19 cellular contexts compared by ENCODE assay signal in the genomic region with DNA sequence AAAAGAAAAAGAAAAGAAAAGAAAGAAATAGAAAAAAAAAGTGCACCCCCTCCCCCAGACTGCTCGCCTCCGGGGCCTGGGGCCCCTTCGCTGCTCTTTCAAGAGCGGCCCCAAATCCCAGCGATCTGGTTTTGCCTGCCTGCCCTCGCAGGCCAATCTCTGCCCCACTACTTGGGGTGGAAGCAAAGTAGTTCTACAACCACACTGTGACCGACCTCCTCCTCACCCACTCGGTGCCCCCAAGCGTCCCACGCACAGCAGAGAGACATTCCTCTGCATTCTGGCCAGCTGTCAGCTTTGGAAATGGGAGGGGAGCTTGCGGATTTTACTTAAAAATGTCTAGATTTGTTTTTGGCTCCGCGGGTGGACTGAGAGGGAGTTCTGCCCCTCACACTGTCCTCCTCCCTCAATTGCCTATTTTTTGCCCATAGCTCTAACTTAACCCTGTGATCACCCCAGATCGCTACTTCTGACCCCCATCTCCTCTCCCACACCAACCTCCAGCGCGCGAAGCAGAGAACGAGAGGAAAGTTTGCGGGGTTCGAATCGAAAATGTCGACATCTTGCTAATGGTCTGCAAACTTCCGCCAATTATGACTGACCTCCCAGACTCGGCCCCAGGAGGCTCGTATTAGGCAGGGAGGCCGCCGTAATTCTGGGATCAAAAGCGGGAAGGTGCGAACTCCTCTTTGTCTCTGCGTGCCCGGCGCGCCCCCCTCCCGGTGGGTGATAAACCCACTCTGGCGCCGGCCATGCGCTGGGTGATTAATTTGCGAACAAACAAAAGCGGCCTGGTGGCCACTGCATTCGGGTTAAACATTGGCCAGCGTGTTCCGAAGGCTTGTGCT. TPM values are rescaled to one million over a fixed set of nuclear protein-coding genes. Genes with fewer than 3 reads are reported as not detected.
DNase-seq lines count a peak whose midpoint lies in the region; ATAC-seq and TF ChIP-seq lines count a peak whose summit lies in the region.
"Had no signal": no experiment of that assay in that cellular context is flagged by ENCODE, and none has a peak within 500 bp of the region (broad histone marks: within the 10 kb centered on the region; RNA-seq: fewer than 3 reads in every experiment).

No MANE protein-coding gene starts in this region.

- H3K36me3 ChIP-seq in IMR-90 (ENCODE audit: control insufficient read depth, insufficient read depth, low read length) (peaks cover under 1% of the 10 kb centered on the region), hepatocyte (replicated peaks; ENCODE audit: insufficient read depth, low read depth) (no peaks in the 10 kb centered on the region)

- peak overlapping the region; percentile 97 for H3K23ac ChIP-seq in IMR-90 (ENCODE audit: low read depth, low read length)

- ATAC-seq in IMR-90 (ENCODE audit: low read depth) (no peak), HG02642 (IDR thresholded peaks at IDR 0.05; ENCODE audit: poor library complexity, unreplicated experiment) (no peak), HG03571 (IDR thresholded peaks at IDR 0.05; ENCODE audit: unreplicated experiment) (no peak)
- ATAC-seq in stimulated activated memory B cell treated with anti-CD40 and anti-IgM and Interleukin-4, amounts not matched to agents 10 μg/mL and 1 μg/mL and 100 μg/mL, for 72 hours, result no peak
- ATAC-seq: activated naive CD8-positive, alpha-beta T cell treated with anti-CD3 and anti-CD28 coated beads, Interleukin-2, amount 50 U/mL, for 24 hours; esophagus mucosa; natural killer cell; T-cell had no signal

- H3K27me3 Mint-ChIP-seq in CD14-positive monocyte (ENCODE audit: low read depth in 3 of 3) (peaks cover 96 to 100% (median 99%) of the 10 kb centered on the region in 3 donors), osteocyte (ENCODE audit: unreplicated experiment) (peaks cover 91% of the 10 kb centered on the region)
- H3K27me3 Mint-ChIP-seq in stimulated activated memory B cell treated with anti-CD40 and anti-IgM and Interleukin-4, amounts not matched to agents 10 μg/mL and 1 μg/mL and 100 μg/mL, for 72 hours, result peaks cover 97% of the 10 kb centered on the region

- H2BK20ac ChIP-seq in IMR-90 (ENCODE audit: low read depth, low read length), result peak overlapping the region; percentile 76

- H3K9ac ChIP-seq in IMR-90 (ENCODE audit: low read depth, low read length), result peak overlapping the region; percentile 93

- H3K9me3 ChIP-seq in IMR-90 (ENCODE audit: control insufficient read depth, insufficient read depth, low read length), result no peaks in the 10 kb centered on the region
- no peaks in the 10 kb centered on the region for H3K9me3 ChIP-seq in hepatocyte (ENCODE audit: low read depth)

- H3K27ac ChIP-seq in IMR-90 (ENCODE audit: insufficient read depth, low read length) (peak overlapping the region; percentile 95), hepatocyte (peak overlapping the region; percentile 97)

- H3K4me2 ChIP-seq in IMR-90 (ENCODE audit: low read depth, low read length) (peak overlapping the region; percentile 72), hepatocyte (peak overlapping the region; percentile 88)

- peak overlapping the region; percentile 98 for H3K56ac ChIP-seq in IMR-90 (ENCODE audit: extremely low read depth, insufficient read depth, low read length)

- H3K4me3 Mint-ChIP-seq in CD14-positive monocyte, result peak overlapping the region; percentile 17 to 88
- peak overlapping the region; percentile 29 for H3K4me3 Mint-ChIP-seq in osteocyte (ENCODE audit: unreplicated experiment)
- no peak overlapping the region for H3K4me3 Mint-ChIP-seq in stimulated activated memory B cell treated with anti-CD40 and anti-IgM and Interleukin-4, amounts not matched to agents 10 μg/mL and 1 μg/mL and 100 μg/mL, for 72 hours
- H3K4me3 Mint-ChIP-seq: activated naive CD8-positive, alpha-beta T cell treated with anti-CD3 and anti-CD28 coated beads, Interleukin-2, amount 50 U/mL, for 24 hours; natural killer cell had no signal

- H3K4me1 ChIP-seq in IMR-90 (ENCODE audit: control insufficient read depth, insufficient read depth, low read length) (peaks cover 39% of the 10 kb centered on the region), hepatocyte (ENCODE audit: insufficient read depth) (peaks cover 52% of the 10 kb centered on the region)

- no peak overlapping the region for H3K4me3 ChIP-seq in IMR-90 (ENCODE audit: insufficient read depth, low read depth, low read length)
- peak overlapping the region; percentile 17 for H3K4me3 ChIP-seq in hepatocyte

- CTCF ChIA-PET in IMR-90 (lab: Yijun Ruan, JAX), result interaction anchor here (0.9 kb wide), 1 partner anchor 17 kb away, joined by 3 read pairs; no protein-coding TSS in a partner anchor

- peak overlapping the region; percentile 93 for H4K91ac ChIP-seq in IMR-90 (ENCODE audit: insufficient read depth, low read depth, low read length)

- no peak for TF ChIP-seq RAD21 in IMR-90 (IDR thresholded peaks at IDR 0.05; ENCODE audit: low read length)

- no peak for DNase-seq in CD14-positive monocyte (ENCODE audit: low spot score)
- no peak for DNase-seq in IMR-90
- no peak for DNase-seq in hepatocyte (ENCODE audit: low spot score)
- DNase-seq in osteocyte (ENCODE audit: extremely low spot score, unreplicated experiment), result no peak
- no peak for DNase-seq in DMS114 treated with DMSO at 0.1 percent for 48 hours (lab: John Stamatoyannopoulos, UW; ENCODE audit: unreplicated experiment)
- DNase-seq: activated CD4-positive, CD25-positive, alpha-beta regulatory T cell treated with anti-CD3 and anti-CD28 coated beads, Interleukin-2, amount 50 U/mL, for 72 hours; activated naive CD8-positive, alpha-beta T cell treated with anti-CD3 and anti-CD28 coated beads, Interleukin-2, amount 50 U/mL, for 24 hours; AML-193; hippocampal formation; natural killer cell; NCI-H2107; NCI-H82; RPMI8226; small intestine; T-cell had no signal

- H2BK120ac ChIP-seq in IMR-90 (ENCODE audit: low read depth, low read length), result peak overlapping the region; percentile 97

- H4K8ac ChIP-seq in IMR-90 (ENCODE audit: low read depth in 2 of 2, low read length in 2 of 2), result peak overlapping the region; percentile 94 to 98

- peak overlapping the region; percentile 83; the same call in 2 of the 3 replicates for H2BK15ac ChIP-seq in IMR-90 (ENCODE audit: low read depth, low read length)

- 8% methylated on average over 9 of the region's 42 CpGs; no CpG with 5 or more reads in 1 of the 2 experiments for WGBS in IMR-90 (ENCODE audit: extremely low coverage in 2 of 2, insufficient read length in 1 of 2), 2 experiments
- 10% methylated on average over 42 of the region's 42 CpGs for WGBS in hepatocyte (ENCODE audit: low lambda C conversion rate, missing lambda C conversion rate)

- TF ChIP-seq POLR2A in IMR-90 (IDR thresholded peaks at IDR 0.05; ENCODE audit: low read depth, low read length), result peak; percentile 32; the same call in 1 of the 2 replicates

- H2BK5ac ChIP-seq in IMR-90 (ENCODE audit: low read depth, low read length, poor library complexity, severe bottlenecking), result peak overlapping the region; percentile 93

- H3K4me1 Mint-ChIP-seq in CD14-positive monocyte, result peaks cover 24% of the 10 kb centered on the region
- H3K4me1 Mint-ChIP-seq in osteocyte (ENCODE audit: unreplicated experiment), result peaks cover 38% of the 10 kb centered on the region
- peaks cover 30% of the 10 kb centered on the region for H3K4me1 Mint-ChIP-seq in stimulated activated memory B cell treated with anti-CD40 and anti-IgM and Interleukin-4, amounts not matched to agents 10 μg/mL and 1 μg/mL and 100 μg/mL, for 72 hours

- H3K79me2 ChIP-seq in hepatocyte, result peaks cover 88% of the 10 kb centered on the region

- H2AK5ac ChIP-seq in IMR-90 (ENCODE audit: low read depth, low read length), result peak overlapping the region; percentile 87

- no peaks in the 10 kb centered on the region for H3K9me2 ChIP-seq in hepatocyte (replicated peaks; ENCODE audit: insufficient read depth)

- H3K27ac Mint-ChIP-seq in CD14-positive monocyte, result no peak overlapping the region
- H3K27ac Mint-ChIP-seq in osteocyte (ENCODE audit: unreplicated experiment), result no peak overlapping the region
- no peak overlapping the region for H3K27ac Mint-ChIP-seq in stimulated activated memory B cell treated with anti-CD40 and anti-IgM and Interleukin-4, amounts not matched to agents 10 μg/mL and 1 μg/mL and 100 μg/mL, for 72 hours
- H3K27ac Mint-ChIP-seq: activated naive CD8-positive, alpha-beta T cell treated with anti-CD3 and anti-CD28 coated beads, Interleukin-2, amount 50 U/mL, for 24 hours; natural killer cell; T-cell had no signal

- no peaks in the 10 kb centered on the region for H3K27me3 ChIP-seq in IMR-90 (ENCODE audit: control insufficient read depth, insufficient read depth, low read length)
- H3K27me3 ChIP-seq in hepatocyte, result no peaks in the 10 kb centered on the region

- dilution Hi-C loops in IMR-90 (cut with HindIII; ENCODE audit: low sequenced_read_pairs, unreplicated experiment), result no loop called here

- peak overlapping the region; percentile 93 for H3K14ac ChIP-seq in IMR-90 (replicated peaks; ENCODE audit: low read depth, low read length)

- in situ Hi-C loops in IMR-90 (cut with MboI; ENCODE audit: low sequenced_read_pairs), result loop anchor here (5.0 kb wide), 4 partner anchors 76 to 656 kb away; no protein-coding TSS in a partner anchor

- POLR2A ChIA-PET in IMR-90 (lab: Charles Lee; ENCODE audit: unreplicated experiment), result interaction anchor here (1.2 kb wide), 1 partner anchor 126 kb away, joined by 4 read pairs; no protein-coding TSS in a partner anchor

- peak overlapping the region; percentile 98 for H2AK9ac ChIP-seq in IMR-90 (replicated peaks; ENCODE audit: low read depth, low read length, poor library complexity)

- BruUV-seq in IMR-90 (replicated peaks; lab: Mats Ljungman, UMichigan), result no TSS peak

- peak overlapping the region; percentile 91 for H4K5ac ChIP-seq in IMR-90 (ENCODE audit: low read depth, low read length)

- H3K9me1 ChIP-seq in IMR-90 (ENCODE audit: insufficient read depth, low read length), result peaks cover 4% of the 10 kb centered on the region

- H4K20me1 ChIP-seq in IMR-90 (ENCODE audit: insufficient read depth, low read length) (peaks cover 10% of the 10 kb centered on the region), hepatocyte (ENCODE audit: insufficient read depth, poor library complexity, severe bottlenecking) (peaks cover 15% of the 10 kb centered on the region)

- H2AFZ ChIP-seq in IMR-90 (replicated peaks; ENCODE audit: low read length, poor library complexity), result peak overlapping the region; percentile 93
- peak overlapping the region; percentile 14 for H2AFZ ChIP-seq in hepatocyte

- peak overlapping the region; percentile 79 for H3K18ac ChIP-seq in IMR-90 (ENCODE audit: low read depth, low read length)

- H3K9me3 Mint-ChIP-seq in CD14-positive monocyte (peaks cover 0 to 46% (median 23%) of the 10 kb centered on the region in 7 donors), osteocyte (ENCODE audit: unreplicated experiment) (no peaks in the 10 kb centered on the region)
- no peaks in the 10 kb centered on the region for H3K9me3 Mint-ChIP-seq in stimulated activated memory B cell treated with anti-CD40 and anti-IgM and Interleukin-4, amounts not matched to agents 10 μg/mL and 1 μg/mL and 100 μg/mL, for 72 hours
- H3K9me3 Mint-ChIP-seq: activated naive CD8-positive, alpha-beta T cell treated with anti-CD3 and anti-CD28 coated beads, Interleukin-2, amount 50 U/mL, for 24 hours; natural killer cell; T-cell had no signal

- H3K79me1 ChIP-seq in IMR-90 (ENCODE audit: low read depth in 1 of 2, low read length in 2 of 2), result peaks cover 21 to 53% of the 10 kb centered on the region in 2 experiments

- peak overlapping the region; percentile 94 for H3K4ac ChIP-seq in IMR-90 (ENCODE audit: low read depth, low read length)

- intact Hi-C loops in CD14-positive monocyte (cut with micrococcal nuclease) (no loop called here), IMR-90 (cut with micrococcal nuclease) (no loop called here)

- TF ChIP-seq CTCF in CD14-positive monocyte (IDR thresholded peaks at IDR 0.05), result no peak
- TF ChIP-seq CTCF in IMR-90 (conservative IDR thresholded peaks at IDR 0.05; ENCODE audit: low read depth, low read length), result no peak
- TF ChIP-seq CTCF in hepatocyte (IDR thresholded peaks at IDR 0.05; ENCODE audit: poor library complexity), result no peak
- no peak for TF ChIP-seq CTCF in osteocyte (IDR thresholded peaks at IDR 0.05)

- peaks cover 11 to 34% of the 10 kb centered on the region in 2 donors for H3K36me3 Mint-ChIP-seq in CD14-positive monocyte
- H3K36me3 Mint-ChIP-seq in osteocyte (ENCODE audit: unreplicated experiment), result no peaks in the 10 kb centered on the region
- H3K36me3 Mint-ChIP-seq in stimulated activated memory B cell treated with anti-CD40 and anti-IgM and Interleukin-4, amounts not matched to agents 10 μg/mL and 1 μg/mL and 100 μg/mL, for 72 hours, result no peaks in the 10 kb centered on the region
- H3K36me3 Mint-ChIP-seq: T-cell had no signal

RNA-seq across cellular contexts. Expression of gene TBX3, which starts 2.7 kb away (rescaled TPM):
- polyA plus RNA-seq in CD14-positive monocyte (under 1 TPM; 0.04 to 0.13 TPM), IMR-90 (2012; rRNA removed) (40.5 and 44.9 TPM in 2 replicates), hepatocyte (108 and 109 TPM in 2 replicates)
- total RNA-seq in IMR-90 (2012; rRNA removed) (15.8 and 18.6 TPM in 2 replicates), hepatocyte (133 and 142 TPM in 2 replicates), osteocyte (0.91 and 0.99 TPM in 2 replicates)
- polyA plus RNA-seq in IMR-90 (2012; cell fraction: cytosol; rRNA removed), result 13.1 and 30.1 TPM in 2 replicates
- polyA plus RNA-seq in IMR-90 (2012; cell fraction: nucleus; rRNA removed; ENCODE audit: low replicate concordance), result 165 and 239 TPM in 2 replicates
